ENCODE assay signal across 16 cellular contexts in genomic region chr11:44835326-44835725, GRCh38.
"Had no signal": no experiment of that assay in that cellular context is flagged by ENCODE, and none has a peak within 500 bp of the region (broad histone marks: within the 10 kb centered on the region; RNA-seq: fewer than 3 reads in every experiment).

No MANE protein-coding gene starts in this region.

- H3K4me3 ChIP-seq: colonic mucosa, lower lobe of right lung, prostate gland, thyroid gland, vagina had no signal

- H3K4me1 ChIP-seq: colonic mucosa, foreskin keratinocyte, prostate gland, vagina had no signal

- H3K27me3 ChIP-seq: colonic mucosa, thyroid gland, vagina had no signal

- ATAC-seq: foreskin keratinocyte had no signal

- DNase-seq: activated CD4-positive, alpha-beta T cell treated with anti-CD3 and anti-CD28 coated beads, Interleukin-2, amount 10 ng/mL, durations not matched to agents 7 days and 5 days; activated CD4-positive, CD25-positive, alpha-beta regulatory T cell; activated CD8-positive, alpha-beta memory T cell treated with anti-CD3 and anti-CD28 coated beads for 24 hours; activated gamma-delta T cell treated with Interleukin-2 at 50 U/mL for 16 hours; amniotic stem cell; caudate nucleus; colonic mucosa; foreskin keratinocyte; lower lobe of right lung; midbrain; naive B cell; occipital lobe; stimulated activated CD4-positive, alpha-beta T cell treated with anti-CD3 and anti-CD28 coated beads, Interleukin-1b, Interleukin-23, amount 100 ng/mL, for 48 hours; thyroid gland had no signal

- H3K9me3 ChIP-seq: colonic mucosa, lower lobe of right lung, prostate gland, thyroid gland, vagina had no signal

- H3K36me3 ChIP-seq: colonic mucosa, lower lobe of right lung, prostate gland, thyroid gland, vagina had no signal

- H3K27ac ChIP-seq: colonic mucosa, foreskin keratinocyte, lower lobe of right lung, vagina had no signal
